Comparison of ENCODE assay signal across 22 cellular contexts in the genomic region with DNA sequence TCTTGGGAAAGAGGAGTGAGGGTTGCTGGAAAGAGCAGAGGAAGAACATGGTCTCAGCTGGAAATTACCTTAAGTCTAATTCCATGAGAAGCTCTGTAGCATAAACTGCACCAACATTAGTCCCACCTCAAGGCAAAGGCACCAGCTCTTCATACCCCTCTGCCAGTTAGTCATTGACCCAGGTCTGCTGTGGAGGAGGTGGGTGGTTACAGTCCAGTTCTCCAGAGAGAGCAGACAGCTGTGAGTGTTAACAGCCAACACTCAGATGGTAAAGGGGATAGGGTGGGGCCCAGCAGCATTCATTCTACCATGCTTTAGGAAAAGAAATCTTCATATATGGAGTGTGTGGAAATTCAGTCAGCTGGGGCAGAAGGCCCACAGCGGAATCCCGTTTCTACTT.
"Had no signal": no experiment of that assay in that cellular context is flagged by ENCODE, and none has a peak within 500 bp of the region (broad histone marks: within the 10 kb centered on the region; RNA-seq: fewer than 3 reads in every experiment).

No MANE protein-coding gene starts in this region.

- H3K4me3 Mint-ChIP-seq: activated CD8-positive, alpha-beta T cell treated with anti-CD3 and anti-CD28 coated beads, Interleukin-2, amount 10 ng/mL, durations not matched to agents 7 days and 5 days; activated naive CD4-positive, alpha-beta T cell treated with anti-CD3 and anti-CD28 coated beads, Interleukin-2, amount 50 U/mL, for 24 hours; T-helper 17 cell had no signal

- H3K36me3 Mint-ChIP-seq: activated naive CD4-positive, alpha-beta T cell treated with anti-CD3 and anti-CD28 coated beads, Interleukin-2, amount 50 U/mL, for 24 hours had no signal

- H3K9me3 ChIP-seq: breast epithelium, Peyer's patch had no signal

- H3K36me3 ChIP-seq: breast epithelium, Peyer's patch had no signal

- H3K27me3 Mint-ChIP-seq: activated naive CD4-positive, alpha-beta T cell treated with anti-CD3 and anti-CD28 coated beads, Interleukin-2, amount 50 U/mL, for 24 hours had no signal

- H3K4me3 ChIP-seq: breast epithelium, Peyer's patch had no signal

- H3K9me3 Mint-ChIP-seq: activated naive CD4-positive, alpha-beta T cell treated with anti-CD3 and anti-CD28 coated beads, Interleukin-2, amount 50 U/mL, for 24 hours had no signal

- H3K4me1 ChIP-seq: breast epithelium, Peyer's patch had no signal

- H3K4me1 Mint-ChIP-seq: activated naive CD4-positive, alpha-beta T cell treated with anti-CD3 and anti-CD28 coated beads, Interleukin-2, amount 50 U/mL, for 24 hours; T-helper 17 cell had no signal

- ATAC-seq: activated CD8-positive, alpha-beta T cell treated with anti-CD3 and anti-CD28 coated beads, Interleukin-2, amount 10 ng/mL, durations not matched to agents 7 days and 5 days; T-helper 17 cell had no signal

- H3K27ac ChIP-seq: breast epithelium, Peyer's patch, RWPE1 had no signal

- DNase-seq: activated CD4-positive, alpha-beta T cell treated with anti-CD3 and anti-CD28 coated beads for 4 hours; activated CD4-positive, alpha-beta T cell treated with anti-CD3 and anti-CD28 coated beads, Interleukin-2, amount 50 U/mL, for 4 hours; activated CD8-positive, alpha-beta memory T cell treated with anti-CD3 and anti-CD28 coated beads, Interleukin-2, amount 50 U/mL, for 48 hours; activated CD8-positive, alpha-beta T cell treated with anti-CD3 and anti-CD28 coated beads, Interleukin-2, amount 10 ng/mL, durations not matched to agents 7 days and 5 days; activated T-cell treated with anti-CD3 and anti-CD28 coated beads, Interleukin-2, amount 50 U/mL, for 1 hour; aorta; caudate nucleus; Kasumi-1; KBM-7; NCI-H1048; NCI-H146; NCI-H187 treated with DMSO at 0.1 percent for 48 hours; NCI-H2081 treated with DMSO at 0.1 percent for 48 hours; NCI-H446; NCI-H524; Peyer's patch; Right ventricle myocardium superior; T-helper 17 cell; T-helper 9 cell had no signal

- H3K27ac Mint-ChIP-seq: activated CD8-positive, alpha-beta T cell treated with anti-CD3 and anti-CD28 coated beads, Interleukin-2, amount 10 ng/mL, durations not matched to agents 7 days and 5 days; activated naive CD4-positive, alpha-beta T cell treated with anti-CD3 and anti-CD28 coated beads, Interleukin-2, amount 50 U/mL, for 24 hours; T-helper 17 cell had no signal

- H3K27me3 ChIP-seq: breast epithelium, Peyer's patch had no signal
